8 cellular contexts compared by ENCODE assay signal in the genomic region with DNA sequence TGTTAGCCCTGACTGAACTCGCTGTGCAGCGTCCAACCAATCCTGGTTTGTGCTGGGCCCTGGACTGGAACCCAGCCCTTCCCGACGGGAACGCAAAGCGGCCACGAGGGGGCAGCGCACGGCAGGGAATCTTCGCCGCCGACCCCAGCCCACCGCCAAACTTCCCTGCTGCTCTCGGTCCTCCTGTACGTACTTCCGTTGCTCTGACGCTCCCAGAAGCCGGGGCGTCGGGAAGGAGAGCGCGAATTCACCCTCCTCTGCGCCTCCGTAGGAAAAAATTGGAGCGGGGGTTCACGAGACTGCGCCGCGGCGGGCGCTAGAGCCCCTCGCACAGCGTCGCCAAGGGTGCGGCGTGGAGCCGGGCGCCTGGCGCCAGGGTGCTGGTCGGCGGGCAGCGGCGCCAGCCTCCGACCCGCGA. TPM values are rescaled to one million over a fixed set of nuclear protein-coding genes. Genes with fewer than 3 reads are reported as not detected.
DNase-seq lines count a peak whose midpoint lies in the region; TF ChIP-seq lines count a peak whose summit lies in the region.

No MANE protein-coding gene starts in this region.

- H3K4me1 Mint-ChIP-seq in activated naive CD4-positive, alpha-beta T cell treated with anti-CD3 and anti-CD28 coated beads, Interleukin-2, amount 50 U/mL, for 24 hours = peaks cover 44% of the 10 kb centered on the region

- no peaks in the 10 kb centered on the region for H3K9me2 ChIP-seq in Loucy (replicated peaks; ENCODE audit: low read depth, low read length)

- H3K27me3 ChIP-seq in Loucy (ENCODE audit: insufficient read depth, low read length, poor library complexity, severe bottlenecking) = no peaks in the 10 kb centered on the region

- no peak overlapping the region for H3K27ac ChIP-seq in substantia nigra (ENCODE audit: low read depth, low read length, poor library complexity, severe bottlenecking)

- DNase-seq in SIG-M5 treated with dmso at 0.1 percent for 504 hours (lab: John Stamatoyannopoulos, UW; ENCODE audit: unreplicated experiment) = peak; percentile 49
- DNase-seq in SIG-M5 (lab: John Stamatoyannopoulos, UW) = no peak
- DNase-seq in SK-N-DZ (ENCODE audit: low spot score) = peak; percentile 53
- peak; percentile 53 for DNase-seq in glomerular visceral epithelial cell (ENCODE audit: extremely low spot score)
- DNase-seq in non-pigmented ciliary epithelial cell (ENCODE audit: low read depth) = peak; percentile 49
- DNase-seq in substantia nigra (lab: John Stamatoyannopoulos, UW) = peak in 41 of 49 donors; percentile 11 to 76 (median 49)

- peak overlapping the region; percentile 75 for H2AFZ ChIP-seq in Loucy (ENCODE audit: low read length)

- peak overlapping the region; percentile 89 for H3K4me2 ChIP-seq in Loucy (ENCODE audit: low read depth, low read length, poor library complexity, severe bottlenecking)

- no peaks in the 10 kb centered on the region for H3K36me3 ChIP-seq in Loucy (ENCODE audit: insufficient read depth, low read length)

- H3K36me3 Mint-ChIP-seq in activated naive CD4-positive, alpha-beta T cell treated with anti-CD3 and anti-CD28 coated beads, Interleukin-2, amount 50 U/mL, for 24 hours = no peaks in the 10 kb centered on the region

- no peaks in the 10 kb centered on the region for H3K9me3 ChIP-seq in Loucy (ENCODE audit: insufficient read depth, low read depth, low read length)

- peaks cover 2% of the 10 kb centered on the region for H3K27me3 Mint-ChIP-seq in activated naive CD4-positive, alpha-beta T cell treated with anti-CD3 and anti-CD28 coated beads, Interleukin-2, amount 50 U/mL, for 24 hours

- no peaks in the 10 kb centered on the region for H3K9me3 Mint-ChIP-seq in activated naive CD4-positive, alpha-beta T cell treated with anti-CD3 and anti-CD28 coated beads, Interleukin-2, amount 50 U/mL, for 24 hours

- peaks cover 8% of the 10 kb centered on the region for H4K20me1 ChIP-seq in Loucy (ENCODE audit: insufficient read depth, low read length, poor library complexity, severe bottlenecking)

- peak overlapping the region; percentile 62 for H3K27ac Mint-ChIP-seq in activated naive CD4-positive, alpha-beta T cell treated with anti-CD3 and anti-CD28 coated beads, Interleukin-2, amount 50 U/mL, for 24 hours

- H3K4me1 ChIP-seq in Loucy (ENCODE audit: insufficient read depth, low read length, poor library complexity, severe bottlenecking) = peaks cover 42% of the 10 kb centered on the region

- peak overlapping the region; percentile 84 for H3K4me3 ChIP-seq in Loucy (ENCODE audit: low read length, poor library complexity, severe bottlenecking)

- peak overlapping the region; percentile 81 for H3K4me3 Mint-ChIP-seq in activated naive CD4-positive, alpha-beta T cell treated with anti-CD3 and anti-CD28 coated beads, Interleukin-2, amount 50 U/mL, for 24 hours

- H3F3A ChIP-seq in Loucy (ENCODE audit: low read depth) = peaks cover 3% of the 10 kb centered on the region; the same call in 1 of the 2 replicates

- peaks cover 44% of the 10 kb centered on the region for H3K79me2 ChIP-seq in Loucy (ENCODE audit: insufficient read depth, low read length)

- peak; percentile 84 for TF ChIP-seq CTCF in Loucy (conservative IDR thresholded peaks at IDR 0.05; ENCODE audit: low read length)

- H3K9ac ChIP-seq in Loucy (ENCODE audit: low read depth, low read length, poor library complexity, severe bottlenecking) = peak overlapping the region; percentile 70

RNA-seq across cellular contexts. Expression of gene SH3RF3, which starts 0.9 kb away (rescaled TPM):
- polyA plus RNA-seq in SK-N-DZ (2014; cell fraction: cytosol; rRNA removed) = not detected in 2 replicates
- not detected in 2 replicates for polyA plus RNA-seq in SK-N-DZ (2014; cell fraction: nucleus; rRNA removed)
